ENCODE assay signal across 28 cellular contexts in genomic region chr1:31012210-31012924, GRCh38. TPM values are rescaled to one million over a fixed set of nuclear protein-coding genes. Genes with fewer than 3 reads are reported as not detected.
A peak's percentile ranks its signal among the peaks of the same experiment; 100 is the strongest.
DNase-seq lines count a peak whose midpoint lies in the region; ATAC-seq, FAIRE-seq and TF ChIP-seq lines count a peak whose summit lies in the region.
"Had no signal": no experiment of that assay in that cellular context is flagged by ENCODE, and none has a peak within 500 bp of the region (broad histone marks: within the 10 kb centered on the region; RNA-seq: fewer than 3 reads in every experiment).

No MANE protein-coding gene starts in this region.

- H3K27ac Mint-ChIP-seq in CD4-positive, alpha-beta T cell: peak overlapping the region; percentile 57
- H3K27ac Mint-ChIP-seq in WTC11 (peak overlapping the region; percentile 29; the same call in 1 of the 2 replicates), progenitor cell of endocrine pancreas (peak overlapping the region; percentile 85)
- H3K27ac Mint-ChIP-seq: activated naive CD4-positive, alpha-beta T cell treated with anti-CD3 and anti-CD28 coated beads, Interleukin-2, amount 10 ng/mL, durations not matched to agents 7 days and 5 days had no signal

- H3K9me3 ChIP-seq in CD4-positive, alpha-beta T cell (ENCODE audit: control insufficient read depth, low read length): no peaks in the 10 kb centered on the region
- H3K9me3 ChIP-seq in kidney (ENCODE audit: control insufficient read depth in 1 of 2, low read length in 2 of 2): no peaks in the 10 kb centered on the region
- H3K9me3 ChIP-seq: esophagus squamous epithelium, gastrocnemius medialis, vagina had no signal

- H3K9me3 Mint-ChIP-seq in CD4-positive, alpha-beta T cell: no peaks in the 10 kb centered on the region
- H3K9me3 Mint-ChIP-seq in WTC11: no peaks in the 10 kb centered on the region
- no peaks in the 10 kb centered on the region for H3K9me3 Mint-ChIP-seq in progenitor cell of endocrine pancreas (ENCODE audit: low read depth)
- H3K9me3 Mint-ChIP-seq: activated naive CD4-positive, alpha-beta T cell treated with anti-CD3 and anti-CD28 coated beads, Interleukin-2, amount 10 ng/mL, durations not matched to agents 7 days and 5 days; activated T-cell treated with anti-CD3 and anti-CD28 coated beads, Interleukin-2, amount 50 U/mL, for 72 hours; CD14-positive monocyte; IgD-negative memory B cell; T-cell had no signal

- intact Hi-C loops in CD4-positive, alpha-beta T cell (cut with DNase I, micrococcal nuclease): loop anchor here in 1 of 2 experiments (5.0 kb wide), 1 partner anchor 50 kb away; no protein-coding TSS in a partner anchor
- intact Hi-C loops in kidney (cut with DNase I): no loop called here

- no peak for ATAC-seq in CD4-positive, alpha-beta T cell (ENCODE audit: poor library complexity)
- no peak for ATAC-seq in WTC11
- no peak for ATAC-seq in HG03354 (IDR thresholded peaks at IDR 0.05; ENCODE audit: poor library complexity, severe bottlenecking, unreplicated experiment)
- no peak for ATAC-seq in omental fat pad (ENCODE audit: low FRiP score)
- ATAC-seq: activated T-cell treated with anti-CD3 and anti-CD28 coated beads, Interleukin-2, amount 50 U/mL, for 72 hours; gastrocnemius medialis; Panc1; T-cell had no signal

- CTCF ChIA-PET in CD4-positive, alpha-beta T cell (lab: Charles Lee): interaction anchor here (1.0 to 1.2 kb wide), 2 partner anchors 9 to 47 kb away, joined by 3 read pairs; no protein-coding TSS in a partner anchor
- CTCF ChIA-PET in WTC11 (lab: Charles Lee): no interaction called here

- no peaks in the 10 kb centered on the region for H3K27me3 ChIP-seq in CD4-positive, alpha-beta T cell (ENCODE audit: control insufficient read depth, insufficient read depth, low read length)
- H3K27me3 ChIP-seq: esophagus squamous epithelium, gastrocnemius medialis, SJCRH30, vagina had no signal

- H3K9ac ChIP-seq in kidney (ENCODE audit: low read length in 2 of 2): no peak overlapping the region

- H3K36me3 Mint-ChIP-seq in CD4-positive, alpha-beta T cell (ENCODE audit: low read depth): peaks cover 28% of the 10 kb centered on the region
- H3K36me3 Mint-ChIP-seq in WTC11 (0 out of 2 replicates have a peak, but pooled peaks cover 2% of the 10 kb centered on the region), progenitor cell of endocrine pancreas (ENCODE audit: insufficient read depth) (peaks cover 12% of the 10 kb centered on the region)

- H3K27me3 Mint-ChIP-seq in CD4-positive, alpha-beta T cell: no peaks in the 10 kb centered on the region
- H3K27me3 Mint-ChIP-seq in WTC11 (ENCODE audit: low read depth) (no peaks in the 10 kb centered on the region), progenitor cell of endocrine pancreas (no peaks in the 10 kb centered on the region)
- H3K27me3 Mint-ChIP-seq: activated naive CD4-positive, alpha-beta T cell treated with anti-CD3 and anti-CD28 coated beads, Interleukin-2, amount 10 ng/mL, durations not matched to agents 7 days and 5 days; IgD-negative memory B cell; T-cell had no signal

- in situ Hi-C loops in GM13977 (cut with MboI; ENCODE audit: low pct_unique_long_range_greater_than_20kb, low sequenced_read_pairs, unreplicated experiment): no loop called here

- TF ChIP-seq CTCF in CD4-positive, alpha-beta T cell (IDR thresholded peaks at IDR 0.05): no peak
- TF ChIP-seq CTCF in WTC11 (IDR thresholded peaks at IDR 0.05): no peak
- TF ChIP-seq CTCF in kidney (IDR thresholded peaks at IDR 0.05; ENCODE audit: borderline replicate concordance, extremely low read depth, insufficient read depth): no peak
- TF ChIP-seq CTCF in progenitor cell of endocrine pancreas (IDR thresholded peaks at IDR 0.05; ENCODE audit: unreplicated experiment): no peak
- no peak for TF ChIP-seq CTCF in omental fat pad (IDR thresholded peaks at IDR 0.05)
- no peak for TF ChIP-seq CTCF in GM13977 (IDR thresholded peaks at IDR 0.05; ENCODE audit: extremely low read depth, insufficient read depth, missing control alignments)

- H3K4me3 Mint-ChIP-seq in CD4-positive, alpha-beta T cell: no peak overlapping the region
- H3K4me3 Mint-ChIP-seq in WTC11 (no peak overlapping the region), progenitor cell of endocrine pancreas (ENCODE audit: low read depth) (no peak overlapping the region)
- H3K4me3 Mint-ChIP-seq: activated naive CD4-positive, alpha-beta T cell treated with anti-CD3 and anti-CD28 coated beads, Interleukin-2, amount 10 ng/mL, durations not matched to agents 7 days and 5 days; CD14-positive monocyte had no signal

- H3K27ac ChIP-seq in CD4-positive, alpha-beta T cell (ENCODE audit: low read depth, low read length): no peak overlapping the region
- no peak overlapping the region for H3K27ac ChIP-seq in kidney (ENCODE audit: low read depth in 2 of 2, low read length in 2 of 2)
- H3K27ac ChIP-seq: coronary artery, esophagus squamous epithelium, SJCRH30, vagina had no signal

- POLR2A ChIA-PET in CD4-positive, alpha-beta T cell (lab: Charles Lee): no interaction called here
- POLR2A ChIA-PET in WTC11 (lab: Charles Lee): no interaction called here

- peaks cover 15 to 25% of the 10 kb centered on the region in 2 donors for H3K4me1 ChIP-seq in kidney (ENCODE audit: control insufficient read depth in 1 of 2, insufficient read depth in 1 of 2, low read depth in 1 of 2, low read length in 2 of 2)

- no peaks in the 10 kb centered on the region for H3K36me3 ChIP-seq in kidney (ENCODE audit: control insufficient read depth in 1 of 2, insufficient read depth in 2 of 2, low read length in 2 of 2)
- H3K36me3 ChIP-seq: esophagus squamous epithelium, gastrocnemius medialis, vagina had no signal

- peaks cover 74% of the 10 kb centered on the region for H3K4me1 Mint-ChIP-seq in CD4-positive, alpha-beta T cell (ENCODE audit: low read depth)
- H3K4me1 Mint-ChIP-seq in WTC11: peaks cover 53% of the 10 kb centered on the region
- H3K4me1 Mint-ChIP-seq in progenitor cell of endocrine pancreas (ENCODE audit: low read depth): peaks cover 33% of the 10 kb centered on the region

- DNase-seq in CD4-positive, alpha-beta T cell: no peak
- DNase-seq in WTC11 (ENCODE audit: low spot score): no peak
- no peak for DNase-seq in kidney
- no peak for DNase-seq in progenitor cell of endocrine pancreas (ENCODE audit: low spot score, unreplicated experiment)
- DNase-seq in omental fat pad (ENCODE audit: low spot score): no peak
- DNase-seq in GM13977 (ENCODE audit: low spot score): no peak
- no peak for DNase-seq in NCI-H1417 (lab: John Stamatoyannopoulos, UW)
- DNase-seq: activated CD4-positive, alpha-beta T cell treated with anti-CD3 and anti-CD28 coated beads for 4 hours; activated naive CD4-positive, alpha-beta T cell treated with anti-CD3 and anti-CD28 coated beads, Interleukin-2, amount 10 ng/mL, durations not matched to agents 7 days and 5 days; activated T-cell treated with anti-CD3 and anti-CD28 coated beads, Interleukin-2, amount 50 U/mL, for 72 hours; amniotic stem cell; EL; esophagus squamous epithelium; gastrocnemius medialis; HCEC 1CT; hypothalamus; NCI-H524; nucleus accumbens; SJCRH30; stimulated activated CD4-positive, alpha-beta T cell treated with anti-CD3 and anti-CD28 coated beads, Interleukin-1b, Interleukin-23, amount 100 ng/mL, for 48 hours; T-cell had no signal

- H3K4me3 ChIP-seq in kidney (ENCODE audit: low read length in 2 of 2): no peak overlapping the region
- H3K4me3 ChIP-seq: coronary artery, esophagus squamous epithelium, gastrocnemius medialis, SJCRH30, vagina had no signal

- FAIRE-seq in kidney (lab: Jason Lieb, UNC): peak; percentile 3
- FAIRE-seq: bronchial epithelial cell had no signal

TF ChIP-seq in WTC11, 78 proteins besides CTCF, POLR2A, EP300 and RAD21:
- TF ChIP-seq IRF1 (CRISPR knock-in tag; IDR thresholded peaks at IDR 0.05) (no peak), E2F4 (CRISPR knock-in tag; IDR thresholded peaks at IDR 0.05; ENCODE audit: borderline replicate concordance, low read depth) (no peak)
TF ChIP-seq in WTC11: peak in this region for 0.

RNA-seq across cellular contexts. Expression of gene PUM1, which starts 53.1 kb away (rescaled TPM):
- 100 to 1,000 TPM; 190 to 202 TPM for total RNA-seq in CD4-positive, alpha-beta T cell
- total RNA-seq in WTC11 (2021) (142 to 151 TPM (median 147 TPM) in 3 replicates), kidney (150 TPM), progenitor cell of endocrine pancreas (244 and 249 TPM in 2 replicates), omental fat pad (100 to 1,000 TPM in 1 of 4 donors, 10 to 100 TPM in 3; 66.7 to 121 (median 83.9) TPM)
- 19.1 TPM for polyA plus RNA-seq in kidney (ENCODE audit: insufficient read depth, low read depth, low replicate concordance)

Comparison
In these comparisons a context has a peak if more than half of its experiments do, and no peak if none do; other contexts are left out.
1. H3K27ac Mint-ChIP-seq: peak in every context shown above with its lines; median percentile 85 in progenitor cell of endocrine pancreas; 57 in CD4-positive, alpha-beta T cell; 29 in WTC11.